In genomic region chr4:128308986-128309385, GRCh38 we compare ENCODE assay signal across 18 cellular contexts. TPM values are rescaled to one million over a fixed set of nuclear protein-coding genes. Genes with fewer than 3 reads are reported as not detected.
DNase-seq lines count a peak whose midpoint lies in the region; ATAC-seq and TF ChIP-seq lines count a peak whose summit lies in the region.
"Had no signal": no experiment of that assay in that cellular context is flagged by ENCODE, and none has a peak within 500 bp of the region (broad histone marks: within the 10 kb centered on the region; RNA-seq: fewer than 3 reads in every experiment).

No MANE protein-coding gene starts in this region.

- H3K4me2 ChIP-seq in hepatocyte = no peak overlapping the region

- H4K20me1 ChIP-seq in hepatocyte (ENCODE audit: insufficient read depth, poor library complexity, severe bottlenecking) = no peaks in the 10 kb centered on the region

- WGBS in heart left ventricle, 4 donors = 11 to 21% (median 15%) methylated on average over 2 of the region's 2 CpGs
- 37% methylated on average over 2 of the region's 2 CpGs for WGBS in hepatocyte (ENCODE audit: low lambda C conversion rate, missing lambda C conversion rate)

- no peak overlapping the region for H2AFZ ChIP-seq in hepatocyte

- H3K27me3 ChIP-seq in heart left ventricle = no peaks in the 10 kb centered on the region
- H3K27me3 ChIP-seq in hepatocyte = no peaks in the 10 kb centered on the region
- no peaks in the 10 kb centered on the region for H3K27me3 ChIP-seq in subcutaneous abdominal adipose tissue (ENCODE audit: control insufficient read depth in 5 of 5, insufficient read depth in 4 of 5, low read length in 5 of 5)

- H3K9me2 ChIP-seq in hepatocyte (replicated peaks; ENCODE audit: insufficient read depth) = no peaks in the 10 kb centered on the region

- no peak for TF ChIP-seq POLR2A in heart left ventricle (IDR thresholded peaks at IDR 0.05)

- H3K36me3 ChIP-seq in heart left ventricle (no peaks in the 10 kb centered on the region), hepatocyte (replicated peaks; ENCODE audit: insufficient read depth, low read depth) (no peaks in the 10 kb centered on the region), subcutaneous abdominal adipose tissue (ENCODE audit: control insufficient read depth in 5 of 5, insufficient read depth in 5 of 5, low read length in 5 of 5) (no peaks in the 10 kb centered on the region)

- no peak for DNase-seq in heart left ventricle
- no peak for DNase-seq in cardiac septum (ENCODE audit: low spot score)
- peak; percentile 42 for DNase-seq in fibroblast of pulmonary artery (ENCODE audit: low read depth)
- no peak for DNase-seq in hepatocyte (ENCODE audit: low spot score)
- no peak for DNase-seq in DMS53 (lab: John Stamatoyannopoulos, UW)
- DNase-seq: CD4-positive, alpha-beta T cell; DMS153; GF-D8; H9; NCI-H1105; NCI-H1694 treated with DMSO at 0.1 percent for 48 hours; NCI-H226; NCI-H524 treated with DMSO at 0.1 percent for 48 hours; PC-3; RPMI8226 had no signal

- no peak overlapping the region for H3K4me3 ChIP-seq in heart left ventricle
- H3K4me3 ChIP-seq in fibroblast of pulmonary artery (replicated peaks; ENCODE audit: low read depth, low read length) = no peak overlapping the region
- H3K4me3 ChIP-seq in hepatocyte = no peak overlapping the region
- no peak overlapping the region for H3K4me3 ChIP-seq in subcutaneous abdominal adipose tissue (ENCODE audit: low read depth in 1 of 5, low read length in 5 of 5)

- ATAC-seq in heart left ventricle (peak in 3 of 4 donors; percentile 24 to 35 (median 25)), GM21723 (IDR thresholded peaks at IDR 0.05; ENCODE audit: unreplicated experiment) (no peak), HG03354 (IDR thresholded peaks at IDR 0.05; ENCODE audit: poor library complexity, severe bottlenecking, unreplicated experiment) (no peak)
- ATAC-seq: PC-3 had no signal

- intact Hi-C loops in heart left ventricle (cut with DNase I) (loop anchor here in 1 of 10 donors (10.0 kb wide), 1 partner anchor 506 kb away; no protein-coding TSS in a partner anchor), cardiac septum (cut with DNase I) (loop anchor here (2.0 kb wide), 1 partner anchor 20 kb away; no protein-coding TSS in a partner anchor)

- no peaks in the 10 kb centered on the region for H3K79me2 ChIP-seq in hepatocyte

- peak overlapping the region in 8 of 12 donors; percentile 9 to 64 (median 40) for H3K27ac ChIP-seq in heart left ventricle
- peak overlapping the region; percentile 35 for H3K27ac ChIP-seq in hepatocyte
- H3K27ac ChIP-seq in subcutaneous abdominal adipose tissue (ENCODE audit: low read depth, low read length) = peak overlapping the region; percentile 77

- H3K9ac ChIP-seq in subcutaneous abdominal adipose tissue (ENCODE audit: low read length in 5 of 5) = no peak overlapping the region

- peaks cover 0 to 34% (median 11%) of the 10 kb centered on the region in 12 donors for H3K4me1 ChIP-seq in heart left ventricle
- H3K4me1 ChIP-seq in hepatocyte (ENCODE audit: insufficient read depth) = peaks cover 16% of the 10 kb centered on the region
- H3K4me1 ChIP-seq in subcutaneous abdominal adipose tissue (ENCODE audit: control insufficient read depth in 5 of 5, insufficient read depth in 5 of 5, low read length in 5 of 5) = peaks cover 6 to 43% (median 34%) of the 10 kb centered on the region in 5 donors

- no peak for TF ChIP-seq CTCF in heart left ventricle (IDR thresholded peaks at IDR 0.05)
- no peak for TF ChIP-seq CTCF in fibroblast of pulmonary artery (IDR thresholded peaks at IDR 0.05; ENCODE audit: low read length, missing control alignments)
- TF ChIP-seq CTCF in hepatocyte (IDR thresholded peaks at IDR 0.05; ENCODE audit: poor library complexity) = no peak

- H3K9me3 ChIP-seq in heart left ventricle (no peaks in the 10 kb centered on the region), hepatocyte (ENCODE audit: low read depth) (no peaks in the 10 kb centered on the region), subcutaneous abdominal adipose tissue (ENCODE audit: control insufficient read depth in 5 of 5, low read length in 5 of 5) (no peaks in the 10 kb centered on the region)

RNA-seq across cellular contexts. Expression of gene PGRMC2, which starts 21.4 kb away (rescaled TPM):
- 10 to 100 TPM; 23.8 to 84.1 (median 72.1) TPM for total RNA-seq in heart left ventricle
- 10 to 100 TPM; 23.1 to 73.7 TPM for polyA plus RNA-seq in heart left ventricle
- total RNA-seq in cardiac septum = 61.9 TPM
- total RNA-seq in hepatocyte = 58.3 and 65.6 TPM in 2 replicates
- 69.9 and 84.7 TPM in 2 replicates for polyA plus RNA-seq in hepatocyte

Comparison
In these comparisons a context has a peak if more than half of its experiments do, and no peak if none do; other contexts are left out.
1. ATAC-seq: peak in heart left ventricle (3 of 4); none in GM21723 (single experiment) and HG03354 (single experiment).
2. Peak in every context shown above with its lines, with median percentiles within 50 percentile points of each other: H3K27ac ChIP-seq.